11 cellular contexts compared by ENCODE assay signal in genomic region chr3:75906555-75907112, GRCh38.
A peak's percentile ranks its signal among the peaks of the same experiment; 100 is the strongest.
DNase-seq lines count a peak whose midpoint lies in the region; TF ChIP-seq lines count a peak whose summit lies in the region.
"Had no signal": no experiment of that assay in that cellular context is flagged by ENCODE, and none has a peak within 500 bp of the region (broad histone marks: within the 10 kb centered on the region; RNA-seq: fewer than 3 reads in every experiment).

No MANE protein-coding gene starts in this region.

- H3K27me3 ChIP-seq in GM23248 (replicated peaks; ENCODE audit: insufficient read depth), result peaks cover 3% of the 10 kb centered on the region; the same call in 1 of the 2 replicates
- no peaks in the 10 kb centered on the region for H3K27me3 ChIP-seq in parathyroid adenoma (ENCODE audit: control insufficient read depth, insufficient read depth, low read length)

- H3K27ac ChIP-seq in GM23248, result no peak overlapping the region
- H3K27ac ChIP-seq in parathyroid adenoma, result peak overlapping the region; percentile 40
- H3K27ac ChIP-seq: heart left ventricle had no signal

- no peaks in the 10 kb centered on the region for H3K9me3 ChIP-seq in GM23248 (ENCODE audit: low read depth)
- no peaks in the 10 kb centered on the region for H3K9me3 ChIP-seq in parathyroid adenoma (ENCODE audit: control insufficient read depth, low read length)
- H3K9me3 ChIP-seq: heart left ventricle had no signal

- peaks cover 0 to 2% (median 0%) of the 10 kb centered on the region in 3 donors for H3K27me3 Mint-ChIP-seq in immature natural killer cell (ENCODE audit: low read depth in 3 of 3)

- H3K79me2 ChIP-seq in GM23248 (ENCODE audit: insufficient read depth) (no peaks in the 10 kb centered on the region), parathyroid adenoma (no peaks in the 10 kb centered on the region)

- H3K36me3 ChIP-seq in GM23248 (ENCODE audit: low read depth) (no peaks in the 10 kb centered on the region), parathyroid adenoma (ENCODE audit: control insufficient read depth, insufficient read depth, low read length) (no peaks in the 10 kb centered on the region)
- H3K36me3 ChIP-seq: heart left ventricle had no signal

- 4% methylated on average over 35 to 37 of the region's 37 CpGs for WGBS in GM23248 (ENCODE audit: low coverage in 1 of 2, low lambda C conversion rate in 2 of 2, missing lambda C conversion rate in 2 of 2), 2 experiments

- no peaks in the 10 kb centered on the region for H3F3A ChIP-seq in GM23248 (ENCODE audit: insufficient read depth)

- H3K4me1 ChIP-seq in GM23248 (ENCODE audit: insufficient read depth) (no peaks in the 10 kb centered on the region), parathyroid adenoma (no peaks in the 10 kb centered on the region)

- H4K20me1 ChIP-seq in GM23248 (ENCODE audit: insufficient read depth), result no peaks in the 10 kb centered on the region

- no peak overlapping the region for H3K27ac Mint-ChIP-seq in immature natural killer cell

- H3K9ac ChIP-seq in GM23248, result no peak overlapping the region
- H3K9ac ChIP-seq in parathyroid adenoma, result no peak overlapping the region

- in situ Hi-C loops in GM23248 (cut with MboI), result no loop called here

- H3K9me3 Mint-ChIP-seq in immature natural killer cell, result peaks cover 1 to 38% (median 11%) of the 10 kb centered on the region in 6 donors

- no peaks in the 10 kb centered on the region for H3K9me2 ChIP-seq in GM23248 (ENCODE audit: insufficient read depth)

- H3K36me3 Mint-ChIP-seq in immature natural killer cell, result no peaks in the 10 kb centered on the region

- DNase-seq in GM23248 (peak; percentile 68), NCI-H82 treated with DMSO at 0.1 percent for 48 hours (lab: John Stamatoyannopoulos, UW; ENCODE audit: unreplicated experiment) (peak; percentile 0), foreskin fibroblast (peak; percentile 20 to 73), RPMI8226 (no peak), NOMO-1 treated with dmso at 0.1 percent for 144 hours (lab: John Stamatoyannopoulos, UW; ENCODE audit: unreplicated experiment) (no peak), GM20000 (ENCODE audit: low spot score) (no peak), immature natural killer cell (no peak)
- DNase-seq: activated CD4-positive, alpha-beta T cell treated with anti-CD3 and anti-CD28 coated beads, Interleukin-2, amount 50 U/mL, for 4 hours; heart left ventricle had no signal

- TF ChIP-seq CTCF in foreskin fibroblast (IDR thresholded peaks at IDR 0.05; ENCODE audit: low read depth, low read length) (no peak), parathyroid adenoma (IDR thresholded peaks at IDR 0.05) (peak; percentile 50), GM20000 (IDR thresholded peaks at IDR 0.05; ENCODE audit: extremely low read depth, missing control alignments) (no peak)

- H3K4me3 ChIP-seq in GM23248 (peak overlapping the region; percentile 53), foreskin fibroblast (ENCODE audit: low read depth in 1 of 2, low read length in 2 of 2) (no peak overlapping the region), parathyroid adenoma (ENCODE audit: low read depth, low read length) (peak overlapping the region; percentile 36)
- H3K4me3 ChIP-seq: heart left ventricle, K562 had no signal

- peak overlapping the region; percentile 64 for H2AFZ ChIP-seq in GM23248
- peak overlapping the region; percentile 78 for H2AFZ ChIP-seq in parathyroid adenoma

- peak overlapping the region; percentile 72 for H3K4me2 ChIP-seq in GM23248 (ENCODE audit: unreplicated experiment)
- H3K4me2 ChIP-seq in parathyroid adenoma (ENCODE audit: low read length), result peak overlapping the region; percentile 60

- H3K4me1 Mint-ChIP-seq in immature natural killer cell, result no peaks in the 10 kb centered on the region

- H3K4me3 Mint-ChIP-seq in immature natural killer cell, result no peak overlapping the region

Comparison
In these comparisons a context has a peak if more than half of its experiments do, and no peak if none do; other contexts are left out.
1. DNase-seq: peak in GM23248 (single experiment), NCI-H82 treated with DMSO at 0.1 percent for 48 hours (single experiment) and foreskin fibroblast (2 of 2); none in RPMI8226 (single experiment), NOMO-1 treated with dmso at 0.1 percent for 144 hours (single experiment), GM20000 (single experiment) and immature natural killer cell (0 of 3).
2. H3K4me3 ChIP-seq: peak in GM23248 (single experiment) and parathyroid adenoma (single experiment); none in foreskin fibroblast (0 of 2).